In genomic region chr11:65887026-65887722, GRCh38 we compare ENCODE assay signal across 10 cellular contexts. TPM values are rescaled to one million over a fixed set of nuclear protein-coding genes. Genes with fewer than 3 reads are reported as not detected.
A peak's percentile ranks its signal among the peaks of the same experiment; 100 is the strongest.
DNase-seq lines count a peak whose midpoint lies in the region; ATAC-seq, FAIRE-seq and TF ChIP-seq lines count a peak whose summit lies in the region.
"Had no signal": no experiment of that assay in that cellular context is flagged by ENCODE, and none has a peak within 500 bp of the region (broad histone marks: within the 10 kb centered on the region; RNA-seq: fewer than 3 reads in every experiment).

No MANE protein-coding gene starts in this region.

- H3K27ac ChIP-seq in cardiac muscle cell, result peak overlapping the region; percentile 86
- no peak overlapping the region for H3K27ac ChIP-seq in HepG2 (ENCODE audit: extremely low read length, insufficient read depth, low read length)

- peaks cover 5% of the 10 kb centered on the region for H3K36me3 Mint-ChIP-seq in type B pancreatic cell

- H3K36me3 ChIP-seq in cardiac muscle cell (peaks cover 19% of the 10 kb centered on the region), HepG2 (replicated peaks in 1 of 2; ENCODE audit: control insufficient read depth in 1 of 2, insufficient read depth in 2 of 2, low read length in 2 of 2) (peaks cover 4 to 19% of the 10 kb centered on the region in 2 experiments; a peak in 4 of 5 replicates)

- TF ChIP-seq POLR2A in HepG2 (IDR thresholded peaks at IDR 0.05; ENCODE audit: insufficient read depth in 1 of 2, low read depth in 2 of 2, low read length in 2 of 2), result no peak

- no TSS peak for BruUV-seq in HepG2 (replicated peaks; lab: Mats Ljungman, UMichigan)

- H3K27me3 ChIP-seq in cardiac muscle cell (no peaks in the 10 kb centered on the region), HepG2 (ENCODE audit: control insufficient read depth in 1 of 2, insufficient read depth in 2 of 2, low read length in 2 of 2) (no peaks in the 10 kb centered on the region; a peak in 1 of 5 replicates)

- TF ChIP-seq RAD21 in HepG2 (CRISPR knock-in tag; IDR thresholded peaks at IDR 0.05), result no peak

- peak overlapping the region; percentile 83 for H3K27ac Mint-ChIP-seq in type B pancreatic cell

- peaks cover 5% of the 10 kb centered on the region for H3K79me2 ChIP-seq in HepG2 (ENCODE audit: insufficient read depth, low read length)

- in situ Hi-C loops in astrocyte of the cerebellum (cut with HindIII; ENCODE audit: low sequenced_read_pairs) (no loop called here), HepG2 (cut with HindIII; ENCODE audit: extremely low pct_ligation_motif_present, low pct_unique_long_range_greater_than_20kb) (no loop called here)

- H3K4me3 ChIP-seq in cardiac muscle cell (peak overlapping the region; percentile 53), astrocyte of the cerebellum (ENCODE audit: low read depth, low read length) (peak overlapping the region; percentile 81), HepG2 (replicated peaks in 1 of 3; ENCODE audit: insufficient read depth in 1 of 3, low read depth in 2 of 3, low read length in 3 of 3) (peak overlapping the region; percentile 74 to 91 (median 87); a peak in 5 of 6 replicates)

- CTCF ChIA-PET in HepG2 (lab: Yijun Ruan, JAX; ENCODE audit: low intra/inter-chr PET ratio, low total read pairs), result interaction anchor here (0.6 to 6.9 kb wide), 3 partner anchors 102 to 417 kb away, joined by 3 to 63 read pairs (median 4); no protein-coding TSS in a partner anchor

- H3K4me1 ChIP-seq in cardiac muscle cell (ENCODE audit: low read depth) (peaks cover 15% of the 10 kb centered on the region), HepG2 (ENCODE audit: insufficient read depth, low read length) (peaks cover 61% of the 10 kb centered on the region)

- WGBS in HepG2 (ENCODE audit: low lambda C conversion rate), result 80% methylated on average over 13 of the region's 13 CpGs

- peak overlapping the region; percentile 96 for H3K4me2 ChIP-seq in HepG2 (ENCODE audit: low read depth, low read length)

- POLR2A ChIA-PET in HepG2 (lab: Yijun Ruan, JAX), result interaction anchor here (1.2 to 7.6 kb wide), 12 partner anchors 10 to 176 kb away, joined by 3 to 95 read pairs (median 8); partner anchors contain the start of genes BANF1, C11orf68, CFL1 and EIF1AD

- TF ChIP-seq EP300 in HepG2 (IDR thresholded peaks at IDR 0.05; ENCODE audit: low read depth in 2 of 2, low read length in 2 of 2) (no peak), HepG2 (CRISPR knock-in tag; IDR thresholded peaks at IDR 0.05; ENCODE audit: borderline replicate concordance) (no peak)

- no peak overlapping the region for H2AFZ ChIP-seq in HepG2 (ENCODE audit: low read length)

- TF ChIP-seq CTCF in cardiac muscle cell (IDR thresholded peaks at IDR 0.05; ENCODE audit: low read depth, low read length), result no peak
- no peak for TF ChIP-seq CTCF in astrocyte of the cerebellum (IDR thresholded peaks at IDR 0.05; ENCODE audit: low read depth, low read length, missing control alignments)
- no peak for TF ChIP-seq CTCF in HepG2 (CRISPR knock-in tag; IDR thresholded peaks at IDR 0.05)
- TF ChIP-seq CTCF in type B pancreatic cell (conservative IDR thresholded peaks at IDR 0.05), result no peak

- H4K20me1 ChIP-seq in HepG2 (ENCODE audit: insufficient read depth, low read length), result no peaks in the 10 kb centered on the region

- H3K9ac ChIP-seq in HepG2 (ENCODE audit: insufficient read depth, low read depth, low read length), result peak overlapping the region; percentile 70

- peaks cover 9% of the 10 kb centered on the region for H3K27me3 Mint-ChIP-seq in type B pancreatic cell

- H3K9me3 Mint-ChIP-seq in type B pancreatic cell, result no peaks in the 10 kb centered on the region

- DNase-seq in cardiac muscle cell (ENCODE audit: low read depth in 1 of 2, low spot score in 1 of 2), result no peak
- DNase-seq in left cardiac atrium, result no peak
- no peak for DNase-seq in astrocyte of the cerebellum (ENCODE audit: low read depth)
- no peak for DNase-seq in HepG2 (ENCODE audit: low spot score)
- no peak for DNase-seq in type B pancreatic cell (ENCODE audit: extremely low spot score, unreplicated experiment)
- no peak for DNase-seq in middle frontal gyrus (ENCODE audit: extremely low spot score, low spot score)
- DNase-seq in globus pallidus (ENCODE audit: low spot score), result no peak
- DNase-seq: KG1 had no signal

- H3K9me3 ChIP-seq in cardiac muscle cell (ENCODE audit: low read depth) (no peaks in the 10 kb centered on the region), HepG2 (ENCODE audit: low read length) (no peaks in the 10 kb centered on the region)

- intact Hi-C loops in left cardiac atrium (cut with DNase I), result loop anchor here in 1 of 2 donors (10.0 kb wide), 1 partner anchor 78 kb away; the partner anchor contains the start of gene SART1
- intact Hi-C loops in HepG2 (cut with micrococcal nuclease; ENCODE audit: unreplicated experiment), result loop anchor here (5.0 kb wide), 1 partner anchor 45 kb away; no protein-coding TSS in a partner anchor

- ATAC-seq in left cardiac atrium (no peak), HepG2 (no peak), HG03442 (IDR thresholded peaks at IDR 0.05; ENCODE audit: unreplicated experiment) (no peak)

- H3K4me1 Mint-ChIP-seq in type B pancreatic cell (ENCODE audit: unreplicated experiment), result peaks cover 32% of the 10 kb centered on the region

- no peak for FAIRE-seq in HepG2 (lab: Jason Lieb, UNC)
- FAIRE-seq: G401.6 had no signal

- peak overlapping the region; percentile 98 for H3K4me3 Mint-ChIP-seq in type B pancreatic cell

RNA-seq across cellular contexts. Expression of gene FIBP, which starts 1.1 kb away (rescaled TPM):
- total RNA-seq in cardiac muscle cell (140 and 220 TPM in 2 replicates), left cardiac atrium (10 to 100 TPM; 37.8 to 44.3 TPM), HepG2 (2016; rRNA removed; fragmentation: Illumina TruSeq; extraction: Trizol) (62.1 and 66.0 TPM in 2 replicates), type B pancreatic cell (ENCODE audit: low replicate concordance) (50.9 and 74.7 TPM in 2 replicates)
- polyA plus RNA-seq in cardiac muscle cell (143 and 199 TPM in 2 replicates), HepG2 (2011; rRNA removed) (42.9 and 55.3 TPM in 2 replicates)
- 107 and 121 TPM in 2 replicates for total RNA-seq in HepG2 (2016; cell fraction: cytosol; rRNA removed; fragmentation: Illumina TruSeq; extraction: Trizol; ENCODE audit: low read depth)
- 58.2 and 62.9 TPM in 2 replicates for total RNA-seq in HepG2 (2016; cell fraction: insoluble cytoplasmic fraction; rRNA removed; fragmentation: Illumina TruSeq; extraction: Trizol)
- total RNA-seq in HepG2 (2016; cell fraction: membrane; rRNA removed; fragmentation: Illumina TruSeq; extraction: Trizol), result 102 and 112 TPM in 2 replicates
- total RNA-seq in HepG2 (2016; cell fraction: nucleus; rRNA removed; fragmentation: Illumina TruSeq; extraction: Trizol), result 30.9 and 31.6 TPM in 2 replicates
- 42.7 and 69.1 TPM in 2 replicates for polyA plus RNA-seq in HepG2 (2011; cell fraction: cytosol; rRNA removed)
- 93.3 and 102 TPM in 2 replicates for polyA plus RNA-seq in HepG2 (2011; cell fraction: nucleus; rRNA removed)
- 30.4 and 30.7 TPM in 2 replicates for polyA plus RNA-seq in HepG2 (2012)
- polyA plus RNA-seq in HepG2 (2016; cell fraction: cytosol; fragmentation: Illumina TruSeq; extraction: Trizol; ENCODE audit: low read depth), result 106 and 128 TPM in 2 replicates
- polyA plus RNA-seq in HepG2 (2016; cell fraction: insoluble cytoplasmic fraction; fragmentation: Illumina TruSeq; extraction: Trizol; ENCODE audit: low read depth), result 57.7 and 68.5 TPM in 2 replicates
- 104 and 109 TPM in 2 replicates for polyA plus RNA-seq in HepG2 (2016; cell fraction: membrane; fragmentation: Illumina TruSeq; extraction: Trizol; ENCODE audit: low read depth)
- polyA plus RNA-seq in HepG2 (2016; cell fraction: nucleus; fragmentation: Illumina TruSeq; extraction: Trizol; ENCODE audit: insufficient read depth, low read depth), result 53.2 and 59.2 TPM in 2 replicates
- 100 and 198 TPM in 2 replicates for polyA minus RNA-seq in HepG2 (2011; rRNA and poly(A)+ RNA removed; ENCODE audit: low replicate concordance)
- 30.7 and 31.3 TPM in 2 replicates for polyA minus RNA-seq in HepG2 (2011; cell fraction: cytosol; rRNA and poly(A)+ RNA removed)
- 25.2 and 39.5 TPM in 2 replicates for polyA minus RNA-seq in HepG2 (2011; cell fraction: nucleus; rRNA and poly(A)+ RNA removed)

RNA-seq across cellular contexts. Expression of gene CCDC85B, which starts 3.3 kb away (rescaled TPM):
- total RNA-seq in cardiac muscle cell (67.3 and 80.2 TPM in 2 replicates), left cardiac atrium (10 to 100 TPM; 45.8 to 63.5 TPM), HepG2 (2016; rRNA removed; fragmentation: Illumina TruSeq; extraction: Trizol) (15.7 and 19.5 TPM in 2 replicates), type B pancreatic cell (ENCODE audit: low replicate concordance) (8.2 and 14.3 TPM in 2 replicates)
- polyA plus RNA-seq in cardiac muscle cell (83.4 and 96.5 TPM in 2 replicates), HepG2 (2011; rRNA removed) (8.2 and 11.4 TPM in 2 replicates)
- total RNA-seq in HepG2 (2016; cell fraction: cytosol; rRNA removed; fragmentation: Illumina TruSeq; extraction: Trizol; ENCODE audit: low read depth), result 22.9 and 27.3 TPM in 2 replicates
- total RNA-seq in HepG2 (2016; cell fraction: insoluble cytoplasmic fraction; rRNA removed; fragmentation: Illumina TruSeq; extraction: Trizol), result 14.5 and 18.4 TPM in 2 replicates
- total RNA-seq in HepG2 (2016; cell fraction: membrane; rRNA removed; fragmentation: Illumina TruSeq; extraction: Trizol), result 26.1 and 34.5 TPM in 2 replicates
- total RNA-seq in HepG2 (2016; cell fraction: nucleus; rRNA removed; fragmentation: Illumina TruSeq; extraction: Trizol), result 7.5 and 8.0 TPM in 2 replicates
- polyA plus RNA-seq in HepG2 (2011; cell fraction: cytosol; rRNA removed), result 17.2 and 32.9 TPM in 2 replicates
- 8.9 and 11.3 TPM in 2 replicates for polyA plus RNA-seq in HepG2 (2011; cell fraction: nucleus; rRNA removed)
- polyA plus RNA-seq in HepG2 (2012), result 12.6 and 14.2 TPM in 2 replicates
- 40.1 and 40.5 TPM in 2 replicates for polyA plus RNA-seq in HepG2 (2016; cell fraction: cytosol; fragmentation: Illumina TruSeq; extraction: Trizol; ENCODE audit: low read depth)
- polyA plus RNA-seq in HepG2 (2016; cell fraction: insoluble cytoplasmic fraction; fragmentation: Illumina TruSeq; extraction: Trizol; ENCODE audit: low read depth), result 21.1 and 23.0 TPM in 2 replicates
- polyA plus RNA-seq in HepG2 (2016; cell fraction: membrane; fragmentation: Illumina TruSeq; extraction: Trizol; ENCODE audit: low read depth), result 35.5 and 37.3 TPM in 2 replicates
- 15.1 and 21.9 TPM in 2 replicates for polyA plus RNA-seq in HepG2 (2016; cell fraction: nucleus; fragmentation: Illumina TruSeq; extraction: Trizol; ENCODE audit: insufficient read depth, low read depth)
- 5.6 and 5.8 TPM in 2 replicates for polyA minus RNA-seq in HepG2 (2011; rRNA and poly(A)+ RNA removed; ENCODE audit: low replicate concordance)
- polyA minus RNA-seq in HepG2 (2011; cell fraction: cytosol; rRNA and poly(A)+ RNA removed), result 8.2 and 10.7 TPM in 2 replicates
- polyA minus RNA-seq in HepG2 (2011; cell fraction: nucleus; rRNA and poly(A)+ RNA removed), result 1.9 and 4.5 TPM in 2 replicates

RNA-seq across cellular contexts. Expression of gene CTSW, which starts 7.5 kb away (rescaled TPM):
- total RNA-seq in cardiac muscle cell (not detected in 2 replicates), left cardiac atrium (1 to 10 TPM in 1 of 2 donors, under 1 TPM in 1; 0.99 to 2.7 TPM), HepG2 (2016; rRNA removed; fragmentation: Illumina TruSeq; extraction: Trizol) (not detected in 2 replicates), type B pancreatic cell (ENCODE audit: low replicate concordance) (not detected in 2 replicates)
- polyA plus RNA-seq in cardiac muscle cell (0.60 TPM in 1 of 2 replicates, not detected in the other), HepG2 (2011; rRNA removed) (0.09 TPM in 1 of 2 replicates, not detected in the other)
- not detected in 2 replicates for total RNA-seq in HepG2 (2016; cell fraction: cytosol; rRNA removed; fragmentation: Illumina TruSeq; extraction: Trizol; ENCODE audit: low read depth)
- not detected in 2 replicates for total RNA-seq in HepG2 (2016; cell fraction: insoluble cytoplasmic fraction; rRNA removed; fragmentation: Illumina TruSeq; extraction: Trizol)
- not detected in 2 replicates for total RNA-seq in HepG2 (2016; cell fraction: membrane; rRNA removed; fragmentation: Illumina TruSeq; extraction: Trizol)
- not detected in 2 replicates for total RNA-seq in HepG2 (2016; cell fraction: nucleus; rRNA removed; fragmentation: Illumina TruSeq; extraction: Trizol)
- not detected in 2 replicates for polyA plus RNA-seq in HepG2 (2011; cell fraction: cytosol; rRNA removed)
- polyA plus RNA-seq in HepG2 (2011; cell fraction: nucleus; rRNA removed), result 0.24 TPM in 1 of 2 replicates, not detected in the other
- polyA plus RNA-seq in HepG2 (2012), result 0.29 TPM in 1 of 2 replicates, not detected in the other
- polyA plus RNA-seq in HepG2 (2016; cell fraction: cytosol; fragmentation: Illumina TruSeq; extraction: Trizol; ENCODE audit: low read depth), result not detected in 2 replicates
- not detected in 2 replicates for polyA plus RNA-seq in HepG2 (2016; cell fraction: insoluble cytoplasmic fraction; fragmentation: Illumina TruSeq; extraction: Trizol; ENCODE audit: low read depth)
- polyA plus RNA-seq in HepG2 (2016; cell fraction: membrane; fragmentation: Illumina TruSeq; extraction: Trizol; ENCODE audit: low read depth), result not detected in 2 replicates
- polyA plus RNA-seq in HepG2 (2016; cell fraction: nucleus; fragmentation: Illumina TruSeq; extraction: Trizol; ENCODE audit: insufficient read depth, low read depth), result not detected in 2 replicates
- not detected in 2 replicates for polyA minus RNA-seq in HepG2 (2011; rRNA and poly(A)+ RNA removed; ENCODE audit: low replicate concordance)
- not detected in 2 replicates for polyA minus RNA-seq in HepG2 (2011; cell fraction: cytosol; rRNA and poly(A)+ RNA removed)
- polyA minus RNA-seq in HepG2 (2011; cell fraction: nucleus; rRNA and poly(A)+ RNA removed), result not detected in 2 replicates

RNA-seq across cellular contexts. Expression of gene FOSL1, which starts 13.0 kb away (rescaled TPM):
- 0.21 TPM in 1 of 2 replicates, not detected in the other for total RNA-seq in cardiac muscle cell
- 0.60 TPM in 1 of 2 replicates, not detected in the other for polyA plus RNA-seq in cardiac muscle cell
- 10 to 100 TPM in 1 of 2 donors, 1 to 10 TPM in 1; 1.3 to 11.1 TPM for total RNA-seq in left cardiac atrium
- total RNA-seq in HepG2 (2016; rRNA removed; fragmentation: Illumina TruSeq; extraction: Trizol), result 3.1 and 4.0 TPM in 2 replicates
- total RNA-seq in HepG2 (2016; cell fraction: cytosol; rRNA removed; fragmentation: Illumina TruSeq; extraction: Trizol; ENCODE audit: low read depth), result 1.9 and 2.0 TPM in 2 replicates
- total RNA-seq in HepG2 (2016; cell fraction: insoluble cytoplasmic fraction; rRNA removed; fragmentation: Illumina TruSeq; extraction: Trizol), result 3.1 and 3.9 TPM in 2 replicates
- 3.6 and 3.8 TPM in 2 replicates for total RNA-seq in HepG2 (2016; cell fraction: membrane; rRNA removed; fragmentation: Illumina TruSeq; extraction: Trizol)
- total RNA-seq in HepG2 (2016; cell fraction: nucleus; rRNA removed; fragmentation: Illumina TruSeq; extraction: Trizol), result 2.9 and 3.0 TPM in 2 replicates
- 2.8 and 4.1 TPM in 2 replicates for polyA plus RNA-seq in HepG2 (2011; rRNA removed)
- 1.2 and 1.3 TPM in 2 replicates for polyA plus RNA-seq in HepG2 (2011; cell fraction: cytosol; rRNA removed)
- 5.4 and 6.6 TPM in 2 replicates for polyA plus RNA-seq in HepG2 (2011; cell fraction: nucleus; rRNA removed)
- 3.6 and 8.7 TPM in 2 replicates for polyA plus RNA-seq in HepG2 (2012)
- 3.2 and 3.7 TPM in 2 replicates for polyA plus RNA-seq in HepG2 (2016; cell fraction: cytosol; fragmentation: Illumina TruSeq; extraction: Trizol; ENCODE audit: low read depth)
- 10.6 and 14.5 TPM in 2 replicates for polyA plus RNA-seq in HepG2 (2016; cell fraction: insoluble cytoplasmic fraction; fragmentation: Illumina TruSeq; extraction: Trizol; ENCODE audit: low read depth)
- polyA plus RNA-seq in HepG2 (2016; cell fraction: membrane; fragmentation: Illumina TruSeq; extraction: Trizol; ENCODE audit: low read depth), result 7.3 and 8.5 TPM in 2 replicates
- 9.9 and 15.5 TPM in 2 replicates for polyA plus RNA-seq in HepG2 (2016; cell fraction: nucleus; fragmentation: Illumina TruSeq; extraction: Trizol; ENCODE audit: insufficient read depth, low read depth)
- polyA minus RNA-seq in HepG2 (2011; rRNA and poly(A)+ RNA removed; ENCODE audit: low replicate concordance), result 3.5 and 6.1 TPM in 2 replicates
- polyA minus RNA-seq in HepG2 (2011; cell fraction: cytosol; rRNA and poly(A)+ RNA removed), result 1.2 and 1.6 TPM in 2 replicates
- polyA minus RNA-seq in HepG2 (2011; cell fraction: nucleus; rRNA and poly(A)+ RNA removed), result 3.0 and 3.9 TPM in 2 replicates
- 2.1 and 11.1 TPM in 2 replicates for total RNA-seq in type B pancreatic cell (ENCODE audit: low replicate concordance)

RNA-seq across cellular contexts. Expression of gene EFEMP2, which starts 14.6 kb away (rescaled TPM):
- 138 and 161 TPM in 2 replicates for total RNA-seq in cardiac muscle cell
- polyA plus RNA-seq in cardiac muscle cell, result 216 and 267 TPM in 2 replicates
- total RNA-seq in left cardiac atrium, result 100 to 1,000 TPM in 1 of 2 donors, 10 to 100 TPM in 1; 98.0 to 103 TPM
- 3.7 and 7.4 TPM in 2 replicates for total RNA-seq in HepG2 (2016; rRNA removed; fragmentation: Illumina TruSeq; extraction: Trizol)
- total RNA-seq in HepG2 (2016; cell fraction: cytosol; rRNA removed; fragmentation: Illumina TruSeq; extraction: Trizol; ENCODE audit: low read depth), result 15.2 and 15.7 TPM in 2 replicates
- total RNA-seq in HepG2 (2016; cell fraction: insoluble cytoplasmic fraction; rRNA removed; fragmentation: Illumina TruSeq; extraction: Trizol), result 3.7 and 8.2 TPM in 2 replicates
- 12.4 and 16.0 TPM in 2 replicates for total RNA-seq in HepG2 (2016; cell fraction: membrane; rRNA removed; fragmentation: Illumina TruSeq; extraction: Trizol)
- 7.8 and 14.5 TPM in 2 replicates for total RNA-seq in HepG2 (2016; cell fraction: nucleus; rRNA removed; fragmentation: Illumina TruSeq; extraction: Trizol)
- polyA plus RNA-seq in HepG2 (2011; rRNA removed), result 29.7 and 34.3 TPM in 2 replicates
- 17.6 and 22.8 TPM in 2 replicates for polyA plus RNA-seq in HepG2 (2011; cell fraction: cytosol; rRNA removed)
- polyA plus RNA-seq in HepG2 (2011; cell fraction: nucleus; rRNA removed), result 150 and 216 TPM in 2 replicates
- polyA plus RNA-seq in HepG2 (2012), result 12.1 and 14.4 TPM in 2 replicates
- polyA plus RNA-seq in HepG2 (2016; cell fraction: cytosol; fragmentation: Illumina TruSeq; extraction: Trizol; ENCODE audit: low read depth), result 19.2 and 19.9 TPM in 2 replicates
- polyA plus RNA-seq in HepG2 (2016; cell fraction: insoluble cytoplasmic fraction; fragmentation: Illumina TruSeq; extraction: Trizol; ENCODE audit: low read depth), result 5.8 and 5.9 TPM in 2 replicates
- 18.0 and 19.9 TPM in 2 replicates for polyA plus RNA-seq in HepG2 (2016; cell fraction: membrane; fragmentation: Illumina TruSeq; extraction: Trizol; ENCODE audit: low read depth)
- 20.2 and 23.5 TPM in 2 replicates for polyA plus RNA-seq in HepG2 (2016; cell fraction: nucleus; fragmentation: Illumina TruSeq; extraction: Trizol; ENCODE audit: insufficient read depth, low read depth)
- polyA minus RNA-seq in HepG2 (2011; rRNA and poly(A)+ RNA removed; ENCODE audit: low replicate concordance), result 2.1 and 18.1 TPM in 2 replicates
- polyA minus RNA-seq in HepG2 (2011; cell fraction: cytosol; rRNA and poly(A)+ RNA removed), result 4.1 and 4.8 TPM in 2 replicates
- polyA minus RNA-seq in HepG2 (2011; cell fraction: nucleus; rRNA and poly(A)+ RNA removed), result 14.5 and 17.7 TPM in 2 replicates
- 5.5 and 24.5 TPM in 2 replicates for total RNA-seq in type B pancreatic cell (ENCODE audit: low replicate concordance)
